In genomic region chr19:48965033-48965805, GRCh38 we compare ENCODE assay signal across 8 cellular contexts. TPM values are rescaled to one million over a fixed set of nuclear protein-coding genes. Genes with fewer than 3 reads are reported as not detected.
DNase-seq lines count a peak whose midpoint lies in the region; ATAC-seq and TF ChIP-seq lines count a peak whose summit lies in the region.

FTL (plus strand) TSS chr19:48965309; CDS start chr19:48965508, 199 bp downstream.

- ATAC-seq in GM18907 (IDR thresholded peaks at IDR 0.05; ENCODE audit: unreplicated experiment) = peak; percentile 59
- ATAC-seq in HG03175 (IDR thresholded peaks at IDR 0.05; ENCODE audit: unreplicated experiment) = peak; percentile 65
- ATAC-seq in activated B cell treated with CpG ODN at 0.5 μM for 24 hours (ENCODE audit: low read depth) = peak; percentile 80

- intact Hi-C loops in activated B cell treated with CpG ODN at 0.5 μM for 24 hours (cut with micrococcal nuclease) = loop anchor here (1.0 to 5.0 kb wide), 7 partner anchors 11 to 626 kb away; partner anchors contain the start of genes BAX, DBP and PRR12

- peak within 1 kb of the TSS; percentile 98 for H3K27ac ChIP-seq in AG04450 (ENCODE audit: low read depth, low read length)

- H3K36me3 Mint-ChIP-seq in activated B cell treated with CpG ODN at 0.5 μM for 24 hours (ENCODE audit: low read depth) (peaks cover 52% of the 10 kb centered on the region), immature natural killer cell (peaks cover 0 to 14% (median 0%) of the 10 kb centered on the region in 3 donors)

- peaks cover 12% of the 10 kb centered on the region; the same call in 1 of the 2 replicates for H3K9me3 ChIP-seq in AG04450 (ENCODE audit: control insufficient read depth, insufficient read depth, low read length)

- no peaks in the 10 kb centered on the region for H3K27me3 ChIP-seq in AG04450 (ENCODE audit: control insufficient read depth, insufficient read depth, low read length)

- DNase-seq in AG04450 (ENCODE audit: low read depth, low spot score) (peak; percentile 93), NCI-H226 (peak; percentile 94), activated B cell treated with CpG ODN at 0.5 μM for 24 hours (peak; percentile 88), cardiac fibroblast (ENCODE audit: low read depth in 2 of 2) (peak; percentile 95 to 99), immature natural killer cell (peak; percentile 89 to 92 (median 90)), smooth muscle cell of the brain vasculature (ENCODE audit: low read depth, low spot score) (peak; percentile 83)

- H3K4me1 Mint-ChIP-seq in activated B cell treated with CpG ODN at 0.5 μM for 24 hours (peaks cover 70% of the 10 kb centered on the region), immature natural killer cell (peaks cover 54 to 59% of the 10 kb centered on the region in 2 donors)

- H3K4me3 Mint-ChIP-seq in activated B cell treated with CpG ODN at 0.5 μM for 24 hours = peak within 1 kb of the TSS; percentile 99
- peak within 1 kb of the TSS; percentile 89 to 100 (median 96) for H3K4me3 Mint-ChIP-seq in immature natural killer cell

- H3K27ac Mint-ChIP-seq in activated B cell treated with CpG ODN at 0.5 μM for 24 hours (peak within 1 kb of the TSS; percentile 99), immature natural killer cell (peak within 1 kb of the TSS; percentile 94 to 98 (median 97))

- POLR2A ChIA-PET in AG04450 (lab: Yijun Ruan, JAX) = interaction anchor here (0.9 to 5.6 kb wide), 10 partner anchors 11 to 170 kb away, joined by 3 to 83 read pairs (median 5); partner anchors contain the start of genes BAX, GYS1, NUCB1 and PPP1R15A
- POLR2A ChIA-PET in activated B cell treated with CpG ODN at 0.5 μM for 24 hours (lab: Charles Lee) = interaction anchor here (0.8 to 8.1 kb wide), 15 partner anchors 9 to 346 kb away, joined by 3 to 179 read pairs (median 5); partner anchors contain the start of genes BAX, BCAT2, DHDH and GYS1

- peak within 1 kb of the TSS; percentile 100 for H3K4me3 ChIP-seq in AG04450 (ENCODE audit: low read depth, low read length)
- peak within 1 kb of the TSS; percentile 90 to 95 for H3K4me3 ChIP-seq in cardiac fibroblast (replicated peaks in 1 of 2; ENCODE audit: low read depth in 2 of 2, low read length in 2 of 2)

- no peaks in the 10 kb centered on the region for H3K9me3 Mint-ChIP-seq in activated B cell treated with CpG ODN at 0.5 μM for 24 hours
- H3K9me3 Mint-ChIP-seq in immature natural killer cell = no peaks in the 10 kb centered on the region

- no peaks in the 10 kb centered on the region for H3K27me3 Mint-ChIP-seq in activated B cell treated with CpG ODN at 0.5 μM for 24 hours
- peaks cover 14 to 20% (median 18%) of the 10 kb centered on the region in 3 donors for H3K27me3 Mint-ChIP-seq in immature natural killer cell (ENCODE audit: low read depth in 3 of 3)

- TF ChIP-seq CTCF in AG04450 (IDR thresholded peaks at IDR 0.05; ENCODE audit: low read depth, low read length) (no peak), activated B cell treated with CpG ODN at 0.5 μM for 24 hours (IDR thresholded peaks at IDR 0.05) (no peak), cardiac fibroblast (IDR thresholded peaks at IDR 0.05; ENCODE audit: low read depth, low read length) (no peak)

- CTCF ChIA-PET in AG04450 (lab: Charles Lee) = no interaction called here
- CTCF ChIA-PET in activated B cell treated with CpG ODN at 0.5 μM for 24 hours (lab: Charles Lee) = interaction anchor here (1.3 to 1.4 kb wide), 2 partner anchors 170 to 177 kb away, joined by 4 to 5 read pairs; no protein-coding TSS in a partner anchor

RNA-seq across cellular contexts. Expression of gene FTL, which starts in this region (rescaled TPM):
- polyA plus RNA-seq in AG04450 (2011; rRNA removed) (3,644 and 5,326 TPM in 2 replicates), immature natural killer cell (1,000 to 10,000 TPM; 3,472 to 4,403 (median 4,065) TPM)
- polyA minus RNA-seq in AG04450 (2011; rRNA and poly(A)+ RNA removed) = 1,419 and 2,011 TPM in 2 replicates
- 888 and 935 TPM in 2 replicates for total RNA-seq in activated B cell treated with CpG ODN at 0.5 μM for 24 hours

Comparison
In these comparisons a context has a peak if more than half of its experiments do, and no peak if none do; other contexts are left out.
1. Peak in every context shown above with its lines: DNase-seq, ATAC-seq, H3K4me3 ChIP-seq and H3K27ac ChIP-seq.